18 cellular contexts compared by ENCODE assay signal in genomic region chr10:77236029-77236428, GRCh38.
DNase-seq lines count a peak whose midpoint lies in the region; ATAC-seq and TF ChIP-seq lines count a peak whose summit lies in the region.
"Had no signal": no experiment of that assay in that cellular context is flagged by ENCODE, and none has a peak within 500 bp of the region (broad histone marks: within the 10 kb centered on the region; RNA-seq: fewer than 3 reads in every experiment).

No MANE protein-coding gene starts in this region.

- TF ChIP-seq CTCF in right atrium auricular region (IDR thresholded peaks at IDR 0.05), result no peak

- H3K27ac ChIP-seq in right atrium auricular region, result no peak overlapping the region
- H3K27ac ChIP-seq in rectal smooth muscle tissue (ENCODE audit: low read depth, low read length), result peak overlapping the region; percentile 56
- H3K27ac ChIP-seq: GM23248 had no signal

- no peak overlapping the region for H3K4me3 ChIP-seq in right atrium auricular region
- no peak overlapping the region for H3K4me3 ChIP-seq in rectal smooth muscle tissue (ENCODE audit: low read length)
- H3K4me3 ChIP-seq: GM23248 had no signal

- no peak for ATAC-seq in left ventricle myocardium superior
- ATAC-seq in left colon, result peak; percentile 53
- ATAC-seq: HCT116 had no signal

- H3K36me3 ChIP-seq in right atrium auricular region (no peaks in the 10 kb centered on the region), rectal smooth muscle tissue (ENCODE audit: control insufficient read depth, insufficient read depth, low read length) (no peaks in the 10 kb centered on the region)

- intact Hi-C loops in left ventricle myocardium superior (cut with micrococcal nuclease), result no loop called here
- intact Hi-C loops in left colon (cut with DNase I, micrococcal nuclease), result no loop called here

- peak; percentile 23 for DNase-seq in left ventricle myocardium superior
- DNase-seq in right atrium auricular region (ENCODE audit: low spot score), result no peak
- no peak for DNase-seq in left colon
- no peak for DNase-seq in NCI-H2227 (lab: John Stamatoyannopoulos, UW; ENCODE audit: unreplicated experiment)
- no peak for DNase-seq in H4 (ENCODE audit: low spot score)
- DNase-seq in midbrain (lab: John Stamatoyannopoulos, UW), result no peak
- no peak for DNase-seq in activated CD4-positive, alpha-beta T cell treated with anti-CD3 and anti-CD28 coated beads for 48 hours
- DNase-seq: 8988T; Caco-2; CD4-positive, CD25-positive, alpha-beta regulatory T cell; DMS153; GF-D8; KG1; NCI-H1694 treated with DMSO at 0.1 percent for 48 hours; SHP77 treated with DMSO at 0.1 percent for 48 hours had no signal

- no peaks in the 10 kb centered on the region for H3K9me3 ChIP-seq in right atrium auricular region
- H3K9me3 ChIP-seq: Caco-2 had no signal

- no peak overlapping the region for H3K9ac ChIP-seq in rectal smooth muscle tissue (ENCODE audit: low read length)
- H3K9ac ChIP-seq: GM23248 had no signal

- no peaks in the 10 kb centered on the region for H3K4me1 ChIP-seq in right atrium auricular region
- peaks cover 57% of the 10 kb centered on the region for H3K4me1 ChIP-seq in rectal smooth muscle tissue (ENCODE audit: control insufficient read depth, insufficient read depth, low read length)
- H3K4me1 ChIP-seq: Caco-2 had no signal

- H3K27me3 ChIP-seq in right atrium auricular region (no peaks in the 10 kb centered on the region), rectal smooth muscle tissue (ENCODE audit: control insufficient read depth, insufficient read depth, low read length) (no peaks in the 10 kb centered on the region)
